In genomic region chr5:11619339-11620028, GRCh38 we compare ENCODE assay signal across 12 cellular contexts.
DNase-seq lines count a peak whose midpoint lies in the region; ATAC-seq and TF ChIP-seq lines count a peak whose summit lies in the region.
"Had no signal": no experiment of that assay in that cellular context is flagged by ENCODE, and none has a peak within 500 bp of the region (broad histone marks: within the 10 kb centered on the region; RNA-seq: fewer than 3 reads in every experiment).

No MANE protein-coding gene starts in this region.

- no peaks in the 10 kb centered on the region for H3K9me3 ChIP-seq in heart left ventricle
- H3K9me3 ChIP-seq: adrenal gland had no signal

- no peak overlapping the region for H3K4me3 ChIP-seq in heart left ventricle
- H3K4me3 ChIP-seq: adrenal gland, BLaER1 had no signal

- H3K4me1 ChIP-seq in heart left ventricle = peaks cover 0 to 5% (median 0%) of the 10 kb centered on the region in 12 donors
- H3K4me1 ChIP-seq: adrenal gland, BLaER1 had no signal

- 18 to 35% (median 25%) methylated on average over 1 of the region's 1 CpG for WGBS in heart left ventricle, 4 donors

- ATAC-seq in heart left ventricle = peak in 3 of 4 donors; percentile 50 to 79 (median 65)
- ATAC-seq in GM18867 (IDR thresholded peaks at IDR 0.05; ENCODE audit: unreplicated experiment) = no peak
- no peak for ATAC-seq in HG03039 (IDR thresholded peaks at IDR 0.05; ENCODE audit: unreplicated experiment)

- H3K36me3 ChIP-seq in heart left ventricle = no peaks in the 10 kb centered on the region
- H3K36me3 ChIP-seq: adrenal gland, BLaER1 had no signal

- no peak for TF ChIP-seq POLR2A in heart left ventricle (IDR thresholded peaks at IDR 0.05)

- no peak overlapping the region for H3K27ac ChIP-seq in heart left ventricle
- H3K27ac ChIP-seq: adrenal gland, BLaER1 had no signal

- TF ChIP-seq CTCF in heart left ventricle (IDR thresholded peaks at IDR 0.05) = peak in 10 of 12 donors; percentile 13 to 54 (median 40)

- DNase-seq in heart left ventricle = no peak
- no peak for DNase-seq in cardiac septum (ENCODE audit: low spot score)
- DNase-seq in RKO (ENCODE audit: low spot score) = peak; percentile 33
- peak; percentile 80 for DNase-seq in inferior parietal cortex (ENCODE audit: extremely low spot score)
- no peak for DNase-seq in iPS-NIHi7 (ENCODE audit: extremely low spot score)
- no peak for DNase-seq in T-helper 1 cell
- DNase-seq: activated CD4-positive, alpha-beta T cell treated with anti-CD3 and anti-CD28 coated beads, Interleukin-2, amount 50 U/mL, for 48 hours; adrenal gland; H7 had no signal

- intact Hi-C loops in heart left ventricle (cut with DNase I) (loop anchor here in 6 of 10 donors (5.0 to 10.0 kb wide), 4 partner anchors 235 to 925 kb away; no protein-coding TSS in a partner anchor), cardiac septum (cut with DNase I) (loop anchor here (5.0 kb wide), 1 partner anchor 352 kb away; no protein-coding TSS in a partner anchor)

- no peaks in the 10 kb centered on the region for H3K27me3 ChIP-seq in heart left ventricle
- H3K27me3 ChIP-seq: adrenal gland, BLaER1 had no signal

Comparison
In these comparisons a context has a peak if more than half of its experiments do, and no peak if none do; other contexts are left out.
1. ATAC-seq: peak in heart left ventricle (3 of 4); none in GM18867 (single experiment) and HG03039 (single experiment).
2. DNase-seq: peak in RKO (single experiment) and inferior parietal cortex (single experiment); none in heart left ventricle (0 of 5), cardiac septum (single experiment), iPS-NIHi7 (single experiment) and T-helper 1 cell (0 of 5).